32 cellular contexts compared by ENCODE assay signal in genomic region chr9:91718071-91718470, GRCh38.
"Had no signal": no experiment of that assay in that cellular context is flagged by ENCODE, and none has a peak within 500 bp of the region (broad histone marks: within the 10 kb centered on the region; RNA-seq: fewer than 3 reads in every experiment).

No MANE protein-coding gene starts in this region.

- H3K9me3 Mint-ChIP-seq: effector memory CD8-positive, alpha-beta T cell had no signal

- DNase-seq: activated B cell treated with CpG ODN at 0.5 μM for 24 hours; activated CD4-positive, alpha-beta T cell treated with anti-CD3 and anti-CD28 coated beads for 48 hours; activated CD4-positive, alpha-beta T cell treated with anti-CD3 and anti-CD28 coated beads, Interleukin-2, amount 50 U/mL, for 1 hour; activated CD4-positive, alpha-beta T cell treated with anti-CD3 and anti-CD28 coated beads, Interleukin-2, amount 50 U/mL, for 48 hours; activated CD8-positive, alpha-beta memory T cell treated with anti-CD3 and anti-CD28 coated beads for 24 hours; activated CD8-positive, alpha-beta T cell treated with anti-CD3 and anti-CD28 coated beads for 36 hours; activated effector memory CD4-positive, alpha-beta T cell treated with anti-CD3 and anti-CD28 coated beads, Interleukin-2, amount 50 U/mL, for 16 hours; activated naive CD4-positive, alpha-beta T cell treated with anti-CD3 and anti-CD28 coated beads for 36 hours; activated naive CD8-positive, alpha-beta T cell treated with anti-CD3 and anti-CD28 coated beads for 36 hours; activated naive CD8-positive, alpha-beta T cell treated with anti-CD3 and anti-CD28 coated beads, Interleukin-2, amount 50 U/mL, for 24 hours; activated T-cell treated with anti-CD3 and anti-CD28 coated beads, Interleukin-2, amount 50 U/mL, for 4 hours; amygdala; aorta; body of pancreas; caudate nucleus; cortex of kidney; dermis blood vessel endothelial cell; effector CD4-positive, alpha-beta T cell; effector memory CD8-positive, alpha-beta T cell; esophagus squamous epithelium; foreskin melanocyte; T-helper 1 cell; T-helper 17 cell; T1000; WERI-Rb-1 had no signal

- H3K27ac ChIP-seq: adrenal gland, body of pancreas, epithelial cell of prostate, esophagus squamous epithelium, gastroesophageal sphincter, WERI-Rb-1 had no signal

- H3K36me3 ChIP-seq: adrenal gland, esophagus squamous epithelium had no signal

- ATAC-seq: activated CD4-positive, CD25-positive, alpha-beta regulatory T cell treated with anti-CD3 and anti-CD28 coated beads, Interleukin-2, amount 50 U/mL, for 24 hours; activated CD8-positive, alpha-beta T cell treated with anti-CD3 and anti-CD28 coated beads for 36 hours; activated naive CD8-positive, alpha-beta T cell treated with anti-CD3 and anti-CD28 coated beads, Interleukin-2, amount 50 U/mL, for 24 hours; activated T-cell treated with anti-CD3 and anti-CD28 coated beads, Interleukin-2, amount 50 U/mL, for 4 hours; activated T-helper 17 cell treated with anti-CD3 and anti-CD28 coated beads, Interleukin-2, amount 50 U/mL, for 72 hours; body of pancreas; effector memory CD8-positive, alpha-beta T cell; gastroesophageal sphincter; T-helper 17 cell had no signal

- H3K4me1 Mint-ChIP-seq: activated naive CD4-positive, alpha-beta T cell treated with anti-CD3 and anti-CD28 coated beads, Interleukin-2, amount 50 U/mL, for 24 hours; activated T-helper 17 cell treated with anti-CD3 and anti-CD28 coated beads, Interleukin-2, amount 50 U/mL, for 72 hours had no signal

- H3K27me3 ChIP-seq: adrenal gland, body of pancreas, gastroesophageal sphincter had no signal

- H3K4me3 ChIP-seq: adrenal gland, body of pancreas, esophagus squamous epithelium, gastroesophageal sphincter had no signal

- H3K4me3 Mint-ChIP-seq: activated B cell treated with CpG ODN at 0.5 μM for 24 hours; activated CD8-positive, alpha-beta T cell treated with anti-CD3 and anti-CD28 coated beads for 36 hours; activated naive CD4-positive, alpha-beta T cell treated with anti-CD3 and anti-CD28 coated beads for 36 hours; activated naive CD4-positive, alpha-beta T cell treated with anti-CD3 and anti-CD28 coated beads, Interleukin-2, amount 50 U/mL, for 24 hours; activated naive CD8-positive, alpha-beta T cell treated with anti-CD3 and anti-CD28 coated beads for 36 hours; activated naive CD8-positive, alpha-beta T cell treated with anti-CD3 and anti-CD28 coated beads, Interleukin-2, amount 50 U/mL, for 24 hours; activated T-cell treated with anti-CD3 and anti-CD28 coated beads, Interleukin-2, amount 50 U/mL, for 4 hours; activated T-helper 17 cell treated with anti-CD3 and anti-CD28 coated beads, Interleukin-2, amount 50 U/mL, for 72 hours; effector memory CD8-positive, alpha-beta T cell; T-helper 17 cell; T-helper 2 cell treated with Interferon-gamma antibody and Interleukin-4, amounts not matched to agents 5 μg/mL and 100 μg/mL, for 36 hours had no signal

- H3K4me1 ChIP-seq: adrenal gland, body of pancreas had no signal

- H3K36me3 Mint-ChIP-seq: activated naive CD4-positive, alpha-beta T cell treated with anti-CD3 and anti-CD28 coated beads, Interleukin-2, amount 50 U/mL, for 24 hours had no signal

- H3K9me3 ChIP-seq: adrenal gland, esophagus squamous epithelium had no signal

- H3K27ac Mint-ChIP-seq: activated B cell treated with CpG ODN at 0.5 μM for 24 hours; activated CD8-positive, alpha-beta T cell treated with anti-CD3 and anti-CD28 coated beads for 36 hours; activated naive CD4-positive, alpha-beta T cell treated with anti-CD3 and anti-CD28 coated beads for 36 hours; activated naive CD8-positive, alpha-beta T cell treated with anti-CD3 and anti-CD28 coated beads for 36 hours; activated naive CD8-positive, alpha-beta T cell treated with anti-CD3 and anti-CD28 coated beads, Interleukin-2, amount 50 U/mL, for 24 hours; activated T-helper 17 cell treated with anti-CD3 and anti-CD28 coated beads, Interleukin-2, amount 50 U/mL, for 72 hours; effector memory CD8-positive, alpha-beta T cell; T-helper 17 cell; T-helper 2 cell treated with Interferon-gamma antibody and Interleukin-4, amounts not matched to agents 5 μg/mL and 100 μg/mL, for 36 hours had no signal
